Comparison of ENCODE assay signal across 16 cellular contexts in genomic region chr17:75531724-75532090, GRCh38. TPM values are rescaled to one million over a fixed set of nuclear protein-coding genes. Genes with fewer than 3 reads are reported as not detected.
DNase-seq lines count a peak whose midpoint lies in the region; ATAC-seq, FAIRE-seq and TF ChIP-seq lines count a peak whose summit lies in the region.
"Had no signal": no experiment of that assay in that cellular context is flagged by ENCODE, and none has a peak within 500 bp of the region (broad histone marks: within the 10 kb centered on the region; RNA-seq: fewer than 3 reads in every experiment).

No MANE protein-coding gene starts in this region.

- peaks cover 28% of the 10 kb centered on the region for H3K36me3 ChIP-seq in BLaER1
- H3K36me3 ChIP-seq in PC-9 (ENCODE audit: low read depth) = peaks cover 4% of the 10 kb centered on the region; the same call in 1 of the 2 replicates
- no peaks in the 10 kb centered on the region for H3K36me3 ChIP-seq in pancreas
- H3K36me3 ChIP-seq in testis (ENCODE audit: low read depth, missing control alignments) = no peaks in the 10 kb centered on the region
- H3K36me3 ChIP-seq: left ventricle myocardium inferior had no signal

- H3K9me3 ChIP-seq in BLaER1 (no peaks in the 10 kb centered on the region), PC-9 (ENCODE audit: insufficient read depth, low read depth) (no peaks in the 10 kb centered on the region), pancreas (no peaks in the 10 kb centered on the region), testis (no peaks in the 10 kb centered on the region)
- H3K9me3 ChIP-seq: left ventricle myocardium inferior had no signal

- H3K4me2 ChIP-seq in BLaER1 (peak overlapping the region; percentile 52), PC-9 (peak overlapping the region; percentile 68)

- peaks cover 7% of the 10 kb centered on the region; the same call in 1 of the 2 replicates for H3K27me3 ChIP-seq in BLaER1
- H3K27me3 ChIP-seq in PC-9 (ENCODE audit: insufficient read depth, low read depth) = no peaks in the 10 kb centered on the region
- H3K27me3 ChIP-seq in foreskin keratinocyte = no peaks in the 10 kb centered on the region
- no peaks in the 10 kb centered on the region for H3K27me3 ChIP-seq in pancreas
- H3K27me3 ChIP-seq in testis = no peaks in the 10 kb centered on the region

- BruUV-seq in PC-9 (replicated peaks; lab: Mats Ljungman, UMichigan) = no TSS peak

- peaks cover 58% of the 10 kb centered on the region for H3K79me2 ChIP-seq in PC-9 (ENCODE audit: low read depth)

- no peak overlapping the region for H2AFZ ChIP-seq in PC-9

- DNase-seq in PC-9 (peak; percentile 87 to 92), foreskin keratinocyte (peak; percentile 67 to 88), pancreas (no peak), testis (no peak), DMS53 treated with DMSO at 0.1 percent for 48 hours (lab: John Stamatoyannopoulos, UW; ENCODE audit: unreplicated experiment) (no peak), NCI-H1436 treated with DMSO at 0.1 percent for 48 hours (lab: John Stamatoyannopoulos, UW) (no peak), RKO (ENCODE audit: low spot score) (no peak)
- DNase-seq: activated CD4-positive, alpha-beta T cell treated with anti-CD3 and anti-CD28 coated beads, Interleukin-2, amount 50 U/mL, for 4 hours; activated T-cell treated with anti-CD3 and anti-CD28 coated beads, Interleukin-2, amount 50 U/mL, for 4 hours; central memory CD4-positive, alpha-beta T cell; effector memory CD4-positive, alpha-beta T cell; left ventricle myocardium inferior; NCI-H2081 treated with DMSO at 0.1 percent for 48 hours; NCI-H526 treated with DMSO at 0.1 percent for 48 hours; stimulated activated CD4-positive, alpha-beta T cell treated with anti-CD3 and anti-CD28 coated beads, Interleukin-15, amount 100 ng/mL, for 24 hours had no signal

- no peak for FAIRE-seq in pancreas (lab: Jason Lieb, UNC)

- 58 to 61% methylated on average over 7 of the region's 7 CpGs for WGBS in pancreas, 2 donors
- 78 to 87% methylated on average over 3 to 7 of the region's 7 CpGs for WGBS in testis, 2 donors

- H3F3A ChIP-seq in PC-9 (ENCODE audit: insufficient read depth, low read depth) = peaks cover 23% of the 10 kb centered on the region; the same call in 1 of the 2 replicates

- POLR2A ChIA-PET in PC-9 (lab: Charles Lee; ENCODE audit: unreplicated experiment) = interaction anchor here (0.5 to 1.9 kb wide), 8 partner anchors 18 to 452 kb away, joined by 3 to 24 read pairs (median 5); no protein-coding TSS in a partner anchor

- H3K27ac ChIP-seq in BLaER1 = no peak overlapping the region; the same call in 1 of the 2 replicates
- H3K27ac ChIP-seq in PC-9 = peak overlapping the region; percentile 89
- peak overlapping the region; percentile 75 for H3K27ac ChIP-seq in foreskin keratinocyte
- peak overlapping the region in 3 of 4 donors; percentile 8 to 37 (median 10) for H3K27ac ChIP-seq in pancreas
- no peak overlapping the region for H3K27ac ChIP-seq in testis
- H3K27ac ChIP-seq: left ventricle myocardium inferior had no signal

- no peak for TF ChIP-seq POLR2A in testis (IDR thresholded peaks at IDR 0.05)

- CTCF ChIA-PET in PC-9 (lab: Charles Lee) = interaction anchor here (0.6 to 1.0 kb wide), 2 partner anchors 72 to 101 kb away, joined by 3 to 7 read pairs; no protein-coding TSS in a partner anchor

- peak; percentile 88 for ATAC-seq in foreskin keratinocyte
- peak in 3 of 4 donors; percentile 10 to 40 (median 17) for ATAC-seq in pancreas
- ATAC-seq: activated T-cell treated with anti-CD3 and anti-CD28 coated beads, Interleukin-2, amount 50 U/mL, for 4 hours had no signal

- H3K4me1 ChIP-seq in BLaER1 (peaks cover 57% of the 10 kb centered on the region), PC-9 (replicated peaks; ENCODE audit: insufficient read depth) (peaks cover 32% of the 10 kb centered on the region), foreskin keratinocyte (peaks cover 5% of the 10 kb centered on the region), pancreas (peaks cover 17 to 25% (median 21%) of the 10 kb centered on the region in 3 donors), testis (peaks cover 9% of the 10 kb centered on the region)

- no peak overlapping the region for H3K9ac ChIP-seq in BLaER1

- no peaks in the 10 kb centered on the region for H3K9me2 ChIP-seq in PC-9 (ENCODE audit: insufficient read depth)

- intact Hi-C loops in PC-9 (cut with micrococcal nuclease; ENCODE audit: unreplicated experiment) = loop anchor here (1.0 to 5.0 kb wide), 2 partner anchors 18 to 116 kb away; a partner anchor contains a TSS
- intact Hi-C loops in pancreas (cut with DNase I) = loop anchor here in 1 of 3 donors (10.0 kb wide), 1 partner anchor 53 kb away; the partner anchor contains the start of gene MYO15B
- intact Hi-C loops in testis (cut with DNase I; ENCODE audit: low total_unique reads) = no loop called here

- TF ChIP-seq CTCF in PC-9 (conservative IDR thresholded peaks at IDR 0.05) = no peak
- TF ChIP-seq CTCF in foreskin keratinocyte (conservative IDR thresholded peaks at IDR 0.05) = no peak
- no peak for TF ChIP-seq CTCF in pancreas (IDR thresholded peaks at IDR 0.05)
- TF ChIP-seq CTCF in testis (IDR thresholded peaks at IDR 0.05) = no peak

- H3K4me3 ChIP-seq in BLaER1 = no peak overlapping the region
- no peak overlapping the region for H3K4me3 ChIP-seq in PC-9
- H3K4me3 ChIP-seq in pancreas = no peak overlapping the region
- no peak overlapping the region for H3K4me3 ChIP-seq in testis
- H3K4me3 ChIP-seq: left ventricle myocardium inferior had no signal

- peaks cover 41% of the 10 kb centered on the region for H4K20me1 ChIP-seq in BLaER1
- H4K20me1 ChIP-seq in PC-9 (ENCODE audit: insufficient read depth) = no peaks in the 10 kb centered on the region; the same call in 1 of the 2 replicates

RNA-seq across cellular contexts. Expression of gene LLGL2, which starts 6.2 kb away (rescaled TPM):
- 138 and 156 TPM in 2 replicates for total RNA-seq in PC-9 (2021)
- 24.6 and 28.2 TPM in 2 replicates for total RNA-seq in foreskin keratinocyte
- 25.7 and 26.8 TPM in 2 replicates for polyA plus RNA-seq in foreskin keratinocyte
- 100 to 1,000 TPM in 3 of 6 donors, 10 to 100 TPM in 3; 87.8 to 130 (median 101) TPM for total RNA-seq in pancreas
- polyA plus RNA-seq in pancreas = 100 to 1,000 TPM; 286 to 296 TPM
- 10 to 100 TPM; 20.6 to 34.3 TPM for total RNA-seq in testis
- 22.9 TPM for polyA plus RNA-seq in testis (ENCODE audit: insufficient read depth, low read depth, low replicate concordance)

RNA-seq across cellular contexts. Expression of gene TSEN54, which starts 15.4 kb away (rescaled TPM):
- total RNA-seq in PC-9 (2021) = 42.6 and 45.1 TPM in 2 replicates
- 33.6 and 36.1 TPM in 2 replicates for total RNA-seq in foreskin keratinocyte
- polyA plus RNA-seq in foreskin keratinocyte = 37.8 and 41.1 TPM in 2 replicates
- 10 to 100 TPM; 14.9 to 20.0 (median 19.1) TPM for total RNA-seq in pancreas
- 100 to 1,000 TPM in 1 of 2 donors, 10 to 100 TPM in 1; 55.1 to 105 TPM for polyA plus RNA-seq in pancreas
- 10 to 100 TPM; 45.7 to 46.6 TPM for total RNA-seq in testis
- 28.3 TPM for polyA plus RNA-seq in testis (ENCODE audit: insufficient read depth, low read depth, low replicate concordance)

RNA-seq across cellular contexts. Expression of gene CASKIN2, which starts 16.4 kb away (rescaled TPM):
- 24.4 and 25.4 TPM in 2 replicates for total RNA-seq in PC-9 (2021)
- total RNA-seq in foreskin keratinocyte = 11.5 and 12.0 TPM in 2 replicates
- 6.8 and 6.9 TPM in 2 replicates for polyA plus RNA-seq in foreskin keratinocyte
- total RNA-seq in pancreas = 10 to 100 TPM; 12.2 to 20.7 (median 13.2) TPM
- 10 to 100 TPM; 12.1 to 14.7 TPM for polyA plus RNA-seq in pancreas
- total RNA-seq in testis = 10 to 100 TPM; 15.6 to 22.6 TPM
- 16.9 TPM for polyA plus RNA-seq in testis (ENCODE audit: insufficient read depth, low read depth, low replicate concordance)

RNA-seq across cellular contexts. Expression of gene MYO15B, which starts 55.9 kb away (rescaled TPM):
- 53.5 and 79.7 TPM in 2 replicates for total RNA-seq in PC-9 (2021)
- total RNA-seq in foreskin keratinocyte = 0.67 and 0.75 TPM in 2 replicates
- polyA plus RNA-seq in foreskin keratinocyte = 0.23 and 1.00 TPM in 2 replicates
- 10 to 100 TPM; 25.9 to 82.0 (median 38.6) TPM for total RNA-seq in pancreas
- 100 to 1,000 TPM; 307 to 325 TPM for polyA plus RNA-seq in pancreas
- total RNA-seq in testis = 100 to 1,000 TPM; 139 to 142 TPM
- polyA plus RNA-seq in testis (ENCODE audit: insufficient read depth, low read depth, low replicate concordance) = 70.4 TPM

Comparison
In these comparisons a context has a peak if more than half of its experiments do, and no peak if none do; other contexts are left out.
1. H3K27ac ChIP-seq: peak in PC-9 (single experiment), foreskin keratinocyte (single experiment) and pancreas (3 of 4); none in BLaER1 (single experiment) and testis (0 of 2).
2. DNase-seq: peak in PC-9 (2 of 2) and foreskin keratinocyte (2 of 2); none in pancreas (0 of 6), testis (single experiment), DMS53 treated with DMSO at 0.1 percent for 48 hours (single experiment), NCI-H1436 treated with DMSO at 0.1 percent for 48 hours (single experiment) and RKO (single experiment).